1 cellular context compared by ENCODE assay signal in the genomic region with DNA sequence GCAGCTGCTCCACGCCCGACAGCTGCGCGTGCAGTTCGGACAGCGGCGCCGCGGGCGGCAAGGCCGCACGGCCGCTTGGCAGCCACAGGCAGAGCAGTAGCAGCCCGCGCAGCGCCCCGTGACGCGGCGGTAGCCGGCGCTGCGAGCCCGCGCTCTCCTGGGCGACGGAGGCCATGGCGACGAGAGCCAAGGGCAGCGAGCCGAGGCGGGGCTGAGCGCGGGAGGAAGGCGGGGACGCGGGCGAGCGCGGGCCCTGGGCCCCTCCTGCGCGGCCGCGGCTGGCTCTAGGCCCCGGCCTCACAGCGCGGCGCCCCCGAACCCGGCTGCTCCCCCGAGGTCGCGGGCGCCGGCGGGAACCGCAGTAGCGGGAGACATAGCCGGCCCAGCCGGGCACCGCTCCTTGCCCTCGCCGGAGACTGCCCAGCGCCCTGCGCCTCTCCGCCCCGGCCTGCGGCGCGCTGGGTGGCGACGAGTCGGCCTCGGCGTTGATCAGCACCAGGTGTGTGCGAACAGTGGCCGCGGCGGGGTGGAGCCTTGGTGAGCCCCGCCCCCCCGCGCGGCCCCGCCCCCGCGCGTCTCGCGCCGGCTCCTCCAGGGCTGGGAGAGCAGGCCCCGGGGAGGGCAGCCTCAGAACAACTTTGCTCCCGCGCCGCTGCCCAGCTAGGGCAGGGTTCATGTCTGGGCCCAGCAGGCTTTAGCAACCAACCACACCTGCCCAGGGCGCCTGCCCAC.
TF ChIP-seq lines count a peak whose summit lies in the region.

LRP11 (minus strand) TSS at position 514 of the 732 bp plus-strand sequence; CDS start at position 175, 339 bp downstream.

TF ChIP-seq in Ishikawa, 13 proteins besides CTCF, POLR2A, EP300 and RAD21 (continued from another document):
- TF ChIP-seq USF1 (IDR thresholded peaks at IDR 0.05), result no peak
- TF ChIP-seq, protein P1, sequence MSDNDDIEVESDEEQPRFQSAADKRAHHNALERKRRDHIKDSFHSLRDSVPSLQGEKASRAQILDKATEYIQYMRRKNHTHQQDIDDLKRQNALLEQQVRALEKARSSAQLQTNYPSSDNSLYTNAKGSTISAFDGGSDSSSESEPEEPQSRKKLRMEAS (IDR thresholded peaks at IDR 0.05), result peak; percentile 77
